Comparison of ENCODE assay signal across 11 cellular contexts in genomic region chr1:212981025-212981495, GRCh38. TPM values are rescaled to one million over a fixed set of nuclear protein-coding genes. Genes with fewer than 3 reads are reported as not detected.
DNase-seq lines count a peak whose midpoint lies in the region; ATAC-seq and TF ChIP-seq lines count a peak whose summit lies in the region.
"Had no signal": no experiment of that assay in that cellular context is flagged by ENCODE, and none has a peak within 500 bp of the region (broad histone marks: within the 10 kb centered on the region; RNA-seq: fewer than 3 reads in every experiment).

No MANE protein-coding gene starts in this region.

- peak overlapping the region; percentile 8 to 74 (median 21) for H3K9ac ChIP-seq in skeletal muscle tissue (ENCODE audit: low read depth in 1 of 3, low read length in 3 of 3)

- H3K27ac ChIP-seq in right atrium auricular region = peak overlapping the region; percentile 77 to 91
- H3K27ac ChIP-seq in skeletal muscle tissue (ENCODE audit: low read depth, low read length) = peak overlapping the region; percentile 55
- no peak overlapping the region for H3K27ac ChIP-seq in CD4-positive, alpha-beta T cell (ENCODE audit: low read depth, low read length)
- H3K27ac ChIP-seq: PC-9 had no signal

- H3K4me1 ChIP-seq in right atrium auricular region = peaks cover 0 to 39% of the 10 kb centered on the region in 2 donors
- H3K4me1 ChIP-seq in skeletal muscle tissue (ENCODE audit: control insufficient read depth in 3 of 3, insufficient read depth in 3 of 3, low read length in 3 of 3) = peaks cover 33 to 46% (median 40%) of the 10 kb centered on the region in 3 donors

- no peaks in the 10 kb centered on the region for H3K36me3 Mint-ChIP-seq in CD4-positive, alpha-beta T cell (ENCODE audit: low read depth)

- H3K4me3 ChIP-seq in right atrium auricular region = no peak overlapping the region
- no peak overlapping the region for H3K4me3 ChIP-seq in skeletal muscle tissue (ENCODE audit: low read length in 3 of 3)
- H3K4me3 ChIP-seq: PC-9, skin epidermis had no signal

- no peak overlapping the region for H3K4me3 Mint-ChIP-seq in CD4-positive, alpha-beta T cell

- intact Hi-C loops in CD4-positive, alpha-beta T cell (cut with DNase I, micrococcal nuclease) = loop anchor here in 1 of 2 experiments (5.0 kb wide), 1 partner anchor 164 kb away; no protein-coding TSS in a partner anchor

- H3K9me3 ChIP-seq in right atrium auricular region (no peaks in the 10 kb centered on the region), skeletal muscle tissue (ENCODE audit: control insufficient read depth in 3 of 3, low read length in 3 of 3) (no peaks in the 10 kb centered on the region)
- H3K9me3 ChIP-seq in CD4-positive, alpha-beta T cell (ENCODE audit: control insufficient read depth, low read length) = no peaks in the 10 kb centered on the region

- H3K9me3 Mint-ChIP-seq in CD4-positive, alpha-beta T cell = no peaks in the 10 kb centered on the region

- ATAC-seq in GM19455 (IDR thresholded peaks at IDR 0.05; ENCODE audit: unreplicated experiment) = no peak
- no peak for ATAC-seq in CD4-positive, alpha-beta T cell (ENCODE audit: poor library complexity)
- ATAC-seq: HCT116 had no signal

- CTCF ChIA-PET in CD4-positive, alpha-beta T cell (lab: Charles Lee) = no interaction called here

- H3K27me3 Mint-ChIP-seq in CD4-positive, alpha-beta T cell = peaks cover 4% of the 10 kb centered on the region

- peaks cover 5% of the 10 kb centered on the region for H3K4me1 Mint-ChIP-seq in CD4-positive, alpha-beta T cell (ENCODE audit: low read depth)

- DNase-seq in LHCN-M2 (ENCODE audit: low read depth) = peak; percentile 94
- peak; percentile 61 to 63 for DNase-seq in SHP77 (lab: John Stamatoyannopoulos, UW)
- DNase-seq in right atrium auricular region (ENCODE audit: low spot score) = peak; percentile 55
- DNase-seq in CD4-positive, alpha-beta T cell = no peak
- DNase-seq in AG08396 (ENCODE audit: low spot score) = no peak
- DNase-seq: central memory CD4-positive, alpha-beta T cell had no signal

- TF ChIP-seq CTCF in right atrium auricular region (IDR thresholded peaks at IDR 0.05) = no peak
- no peak for TF ChIP-seq CTCF in CD4-positive, alpha-beta T cell (IDR thresholded peaks at IDR 0.05)

- H3K27ac Mint-ChIP-seq in CD4-positive, alpha-beta T cell = no peak overlapping the region

- POLR2A ChIA-PET in CD4-positive, alpha-beta T cell (lab: Charles Lee) = no interaction called here

- no peaks in the 10 kb centered on the region for H3K36me3 ChIP-seq in right atrium auricular region
- peaks cover 0 to 3% (median 0%) of the 10 kb centered on the region in 3 donors for H3K36me3 ChIP-seq in skeletal muscle tissue (ENCODE audit: control insufficient read depth in 3 of 3, insufficient read depth in 3 of 3, low read length in 3 of 3)

- H3K27me3 ChIP-seq in right atrium auricular region = no peaks in the 10 kb centered on the region
- H3K27me3 ChIP-seq in skeletal muscle tissue (ENCODE audit: control insufficient read depth in 3 of 3, insufficient read depth in 3 of 3, low read length in 3 of 3) = no peaks in the 10 kb centered on the region
- H3K27me3 ChIP-seq in CD4-positive, alpha-beta T cell (ENCODE audit: control insufficient read depth, insufficient read depth, low read length) = no peaks in the 10 kb centered on the region

RNA-seq across cellular contexts. Expression of gene VASH2, which starts 30.7 kb away (rescaled TPM):
- 1.7 and 3.3 TPM in 2 replicates for total RNA-seq in LHCN-M2 (2014; rRNA removed)
- polyA plus RNA-seq in LHCN-M2 (2012) = 4.2 TPM
- under 1 TPM; 0.47 to 0.82 TPM for total RNA-seq in right atrium auricular region
- total RNA-seq in skeletal muscle tissue = 11.5 TPM
- under 1 TPM; 0.11 to 0.17 TPM for total RNA-seq in CD4-positive, alpha-beta T cell
- total RNA-seq: PC-9 had no signal

RNA-seq across cellular contexts. Expression of gene ANGEL2, which starts 34.6 kb away (rescaled TPM):
- total RNA-seq in LHCN-M2 (2014; rRNA removed) (57.3 and 58.1 TPM in 2 replicates), right atrium auricular region (10 to 100 TPM; 16.9 to 21.6 TPM), skeletal muscle tissue (45.4 TPM)
- polyA plus RNA-seq in LHCN-M2 (2012) = 9.9 TPM
- 10 to 100 TPM; 53.0 to 56.2 TPM for total RNA-seq in CD4-positive, alpha-beta T cell

Comparison
In these comparisons a context has a peak if more than half of its experiments do, and no peak if none do; other contexts are left out.
1. DNase-seq: peak in LHCN-M2 (single experiment), SHP77 (2 of 2) and right atrium auricular region (single experiment); none in CD4-positive, alpha-beta T cell (0 of 10) and AG08396 (single experiment).